ENCODE assay signal across 8 cellular contexts in genomic region chr22:46736705-46737104, GRCh38. TPM values are rescaled to one million over a fixed set of nuclear protein-coding genes. Genes with fewer than 3 reads are reported as not detected.
A peak's percentile ranks its signal among the peaks of the same experiment; 100 is the strongest.
DNase-seq lines count a peak whose midpoint lies in the region; ATAC-seq, FAIRE-seq and TF ChIP-seq lines count a peak whose summit lies in the region.

No MANE protein-coding gene starts in this region.

- FAIRE-seq in A549 (lab: Jason Lieb, UNC) (no peak), RCC 7860 (lab: Jason Lieb, UNC) (no peak), H54 (lab: Jason Lieb, UNC) (no peak)

- no peak for DNase-seq in A549 (ENCODE audit: low read depth in 1 of 2, low spot score in 1 of 2)
- DNase-seq in central memory CD8-positive, alpha-beta T cell (ENCODE audit: low spot score in 2 of 2) = no peak
- no peak for DNase-seq in RCC 7860 (ENCODE audit: low spot score)
- DNase-seq in NCI-H69 (lab: John Stamatoyannopoulos, UW) = no peak
- no peak for DNase-seq in H54 (ENCODE audit: insufficient read length, low spot score)

- H3K4me3 Mint-ChIP-seq in IgD-negative memory B cell = peak overlapping the region; percentile 85 to 98 (median 91)
- H3K4me3 Mint-ChIP-seq in central memory CD8-positive, alpha-beta T cell = peak overlapping the region; percentile 98

- POLR2A ChIA-PET in A549 (lab: Yijun Ruan, JAX) = no interaction called here

- TF ChIP-seq RAD21 in A549 (conservative IDR thresholded peaks at IDR 0.05 in 1 of 2, IDR thresholded peaks at IDR 0.05 in 1 of 2) = no peak

- H3K27ac Mint-ChIP-seq in IgD-negative memory B cell = peak overlapping the region in 2 of 3 donors; percentile 84 to 95
- H3K27ac Mint-ChIP-seq in central memory CD8-positive, alpha-beta T cell (ENCODE audit: low read depth) = peak overlapping the region; percentile 98

- no peaks in the 10 kb centered on the region for H3K27me3 ChIP-seq in muscle layer of colon (ENCODE audit: control insufficient read depth in 1 of 2, insufficient read depth in 2 of 2, low read length in 2 of 2)

- peak overlapping the region; percentile 61 for H3K9ac ChIP-seq in muscle layer of colon (ENCODE audit: low read length)

- H3K4me1 Mint-ChIP-seq in IgD-negative memory B cell = peaks cover 26 to 33% (median 29%) of the 10 kb centered on the region in 3 donors
- peaks cover 52% of the 10 kb centered on the region for H3K4me1 Mint-ChIP-seq in central memory CD8-positive, alpha-beta T cell

- H3K36me3 Mint-ChIP-seq in IgD-negative memory B cell = peaks cover 2% of the 10 kb centered on the region
- H3K36me3 Mint-ChIP-seq in central memory CD8-positive, alpha-beta T cell (ENCODE audit: insufficient read depth) = peaks cover 35% of the 10 kb centered on the region

- H3K36me3 ChIP-seq in muscle layer of colon (ENCODE audit: insufficient read depth, low read length) = no peaks in the 10 kb centered on the region

- TF ChIP-seq POLR2A in A549 (IDR thresholded peaks at IDR 0.05; ENCODE audit: low read length) = no peak
- no peak for TF ChIP-seq POLR2A in H54 (IDR thresholded peaks at IDR 0.05; ENCODE audit: low read depth, low read length)

- TF ChIP-seq EP300 in A549 (IDR thresholded peaks at IDR 0.05) = no peak

- H3K27me3 Mint-ChIP-seq in IgD-negative memory B cell = no peaks in the 10 kb centered on the region
- H3K27me3 Mint-ChIP-seq in central memory CD8-positive, alpha-beta T cell = no peaks in the 10 kb centered on the region

- CTCF ChIA-PET in A549 (lab: Yijun Ruan, JAX) = interaction anchor here (1.6 to 2.0 kb wide), 2 partner anchors 22 to 173 kb away, joined by 5 to 10 read pairs; no protein-coding TSS in a partner anchor

- H3K4me1 ChIP-seq in A549 = peaks cover 21% of the 10 kb centered on the region
- peaks cover 57% of the 10 kb centered on the region for H3K4me1 ChIP-seq in muscle layer of colon (ENCODE audit: insufficient read depth, low read length)

- peak overlapping the region; percentile 96 for H3K4me3 ChIP-seq in A549
- peak overlapping the region in 1 of 2 donors; percentile 70 for H3K4me3 ChIP-seq in muscle layer of colon (ENCODE audit: low read depth in 1 of 2, low read length in 2 of 2)

- ATAC-seq in A549 = no peak
- ATAC-seq in central memory CD8-positive, alpha-beta T cell (replicated peaks; ENCODE audit: extremely low read depth, poor library complexity, severe bottlenecking) = no peak
- no peak for ATAC-seq in GM21528 (IDR thresholded peaks at IDR 0.05; ENCODE audit: low FRiP score, unreplicated experiment)

- TF ChIP-seq CTCF in A549 (IDR thresholded peaks at IDR 0.05) = no peak

- no peaks in the 10 kb centered on the region for H3K9me3 ChIP-seq in A549
- no peaks in the 10 kb centered on the region for H3K9me3 ChIP-seq in muscle layer of colon (ENCODE audit: low read length)

- no peaks in the 10 kb centered on the region for H3K9me3 Mint-ChIP-seq in IgD-negative memory B cell
- no peaks in the 10 kb centered on the region for H3K9me3 Mint-ChIP-seq in central memory CD8-positive, alpha-beta T cell

- H3K27ac ChIP-seq in A549 = peak overlapping the region in 1 of 2 experiments; percentile 94; a peak in 1 of 6 replicates
- no peak overlapping the region for H3K27ac ChIP-seq in muscle layer of colon (ENCODE audit: low read depth, low read length)

- peak overlapping the region; percentile 81 for H3K4me2 ChIP-seq in A549

- WGBS in A549 (ENCODE audit: missing lambda C conversion rate) = 78% methylated on average over 8 of the region's 8 CpGs

TF ChIP-seq in A549, 52 proteins besides CTCF, POLR2A, EP300 and RAD21:
- TF ChIP-seq KDM1A (IDR thresholded peaks at IDR 0.05; ENCODE audit: low read depth) = no peak
- TF ChIP-seq HOXB5 (CRISPR knock-in tag; IDR thresholded peaks at IDR 0.05) = no peak
- no peak for TF ChIP-seq ZC3H11A (IDR thresholded peaks at IDR 0.05)
- no peak for TF ChIP-seq CHD2 (IDR thresholded peaks at IDR 0.05; ENCODE audit: low read length, partially characterized antibody)
- TF ChIP-seq NFE2L2 (conservative IDR thresholded peaks at IDR 0.05; ENCODE audit: low read length) = no peak
- TF ChIP-seq JUN (IDR thresholded peaks at IDR 0.05) = no peak
- TF ChIP-seq MYC (IDR thresholded peaks at IDR 0.05; ENCODE audit: borderline replicate concordance, low read length) = no peak
- TF ChIP-seq REST (IDR thresholded peaks at IDR 0.05) = no peak
- TF ChIP-seq HDAC2 (IDR thresholded peaks at IDR 0.05) = no peak
- no peak for TF ChIP-seq POLR2AphosphoS2 (conservative IDR thresholded peaks at IDR 0.05; ENCODE audit: low read length)
- no peak for TF ChIP-seq CBX8 (IDR thresholded peaks at IDR 0.05)
- no peak for TF ChIP-seq USF2 (IDR thresholded peaks at IDR 0.05)
- no peak for TF ChIP-seq JUNB (IDR thresholded peaks at IDR 0.05)
- no peak for TF ChIP-seq ELK1 (IDR thresholded peaks at IDR 0.05; ENCODE audit: low read depth, low read length)
- TF ChIP-seq MAFK (IDR thresholded peaks at IDR 0.05; ENCODE audit: partially characterized antibody) = no peak
- TF ChIP-seq EHF (CRISPR knock-in tag; IDR thresholded peaks at IDR 0.05) = no peak
- TF ChIP-seq ZFP36 (IDR thresholded peaks at IDR 0.05; ENCODE audit: borderline replicate concordance, partially characterized antibody) = no peak
TF ChIP-seq in A549: peak in this region for 0.

RNA-seq across cellular contexts. Expression of gene CERK, which starts 1.3 kb away (rescaled TPM):
- polyA plus RNA-seq in A549 (2011; rRNA removed) = 13.1 and 17.7 TPM in 2 replicates
- polyA plus RNA-seq in A549 (2012; cell fraction: cytosol; rRNA removed) = 9.7 and 12.6 TPM in 2 replicates
- polyA plus RNA-seq in A549 (2012; cell fraction: nucleus; rRNA removed) = 9.7 and 13.4 TPM in 2 replicates
- 13.8 to 15.6 TPM (median 15.6 TPM) in 3 replicates for polyA plus RNA-seq in A549 (2017; fragmentation: RNase III; extraction: RNeasy Plus Mini Kit Qiagen cat#74134 plus additional on column Dnase treatment)
- 16.0 and 23.4 TPM in 2 replicates for polyA minus RNA-seq in A549 (2011; rRNA and poly(A)+ RNA removed)
- 11.7 TPM for polyA plus RNA-seq in IgD-negative memory B cell

RNA-seq across cellular contexts. Expression of gene TBC1D22A, which starts 25.7 kb away (rescaled TPM):
- 10.4 and 10.8 TPM in 2 replicates for polyA plus RNA-seq in A549 (2011; rRNA removed)
- 11.2 and 11.7 TPM in 2 replicates for polyA plus RNA-seq in A549 (2012; cell fraction: cytosol; rRNA removed)
- polyA plus RNA-seq in A549 (2012; cell fraction: nucleus; rRNA removed) = 11.0 and 12.8 TPM in 2 replicates
- polyA plus RNA-seq in A549 (2017; fragmentation: RNase III; extraction: RNeasy Plus Mini Kit Qiagen cat#74134 plus additional on column Dnase treatment) = 8.2 to 9.7 TPM (median 8.9 TPM) in 3 replicates
- polyA minus RNA-seq in A549 (2011; rRNA and poly(A)+ RNA removed) = 8.2 and 12.6 TPM in 2 replicates
- 64.3 TPM for polyA plus RNA-seq in IgD-negative memory B cell
